In genomic region chr11:59560702-59561469, GRCh38 we compare ENCODE assay signal across 8 cellular contexts. TPM values are rescaled to one million over a fixed set of nuclear protein-coding genes. Genes with fewer than 3 reads are reported as not detected.
DNase-seq lines count a peak whose midpoint lies in the region; ATAC-seq, FAIRE-seq and TF ChIP-seq lines count a peak whose summit lies in the region.

No MANE protein-coding gene starts in this region.

- H3K4me1 ChIP-seq in kidney (ENCODE audit: control insufficient read depth in 1 of 2, insufficient read depth in 1 of 2, low read depth in 1 of 2, low read length in 2 of 2) = peaks cover 0 to 3% of the 10 kb centered on the region in 2 donors

- H3K4me3 ChIP-seq in kidney (ENCODE audit: low read length in 2 of 2) = peak overlapping the region; percentile 91 to 95

- TF ChIP-seq CTCF in kidney (IDR thresholded peaks at IDR 0.05; ENCODE audit: borderline replicate concordance, extremely low read depth, insufficient read depth) = no peak

- intact Hi-C loops in kidney (cut with DNase I) = no loop called here

- peak; percentile 51 for ATAC-seq in HG03064 (IDR thresholded peaks at IDR 0.05; ENCODE audit: low read depth, unreplicated experiment)
- ATAC-seq in central memory CD8-positive, alpha-beta T cell (replicated peaks; ENCODE audit: extremely low read depth, poor library complexity, severe bottlenecking) = peak; percentile 65

- peak overlapping the region; percentile 75 to 82 for H3K27ac ChIP-seq in kidney (ENCODE audit: low read depth in 2 of 2, low read length in 2 of 2)

- no peaks in the 10 kb centered on the region for H3K9me3 Mint-ChIP-seq in central memory CD8-positive, alpha-beta T cell

- peaks cover 37% of the 10 kb centered on the region for H3K4me1 Mint-ChIP-seq in central memory CD8-positive, alpha-beta T cell

- peak; percentile 70 for DNase-seq in SIG-M5 treated with dmso at 0.1 percent for 504 hours (lab: John Stamatoyannopoulos, UW; ENCODE audit: unreplicated experiment)
- DNase-seq in SIG-M5 (lab: John Stamatoyannopoulos, UW) = no peak
- DNase-seq in NCI-H2227 (lab: John Stamatoyannopoulos, UW; ENCODE audit: unreplicated experiment) = peak; percentile 87
- peak; percentile 59 to 72 (median 64) for DNase-seq in activated CD4-positive, CD25-positive, alpha-beta regulatory T cell (lab: John Stamatoyannopoulos, UW)
- DNase-seq in central memory CD8-positive, alpha-beta T cell (ENCODE audit: low spot score in 2 of 2) = peak; percentile 46 to 53
- peak; percentile 93 for DNase-seq in kidney
- DNase-seq in stimulated activated CD4-positive, alpha-beta T cell treated with anti-CD3 and anti-CD28 coated beads, Interleukin-12 subunit alpha, Interleukin-12 subunit beta, amount 100 ng/mL, for 48 hours (ENCODE audit: low read depth in 2 of 3, low spot score in 1 of 3) = peak; percentile 70 to 82 (median 81)

- H3K9ac ChIP-seq in kidney (ENCODE audit: low read length in 2 of 2) = peak overlapping the region; percentile 75 to 88

- no peaks in the 10 kb centered on the region for H3K36me3 ChIP-seq in kidney (ENCODE audit: control insufficient read depth in 1 of 2, insufficient read depth in 2 of 2, low read length in 2 of 2)

- no peak for FAIRE-seq in kidney (lab: Jason Lieb, UNC)

- H3K4me3 Mint-ChIP-seq in central memory CD8-positive, alpha-beta T cell = peak overlapping the region; percentile 77

- H3K9me3 ChIP-seq in kidney (ENCODE audit: control insufficient read depth in 1 of 2, low read length in 2 of 2) = no peaks in the 10 kb centered on the region

- peak overlapping the region; percentile 99 for H3K27ac Mint-ChIP-seq in central memory CD8-positive, alpha-beta T cell (ENCODE audit: low read depth)

- no peaks in the 10 kb centered on the region for H3K27me3 Mint-ChIP-seq in central memory CD8-positive, alpha-beta T cell

- H3K36me3 Mint-ChIP-seq in central memory CD8-positive, alpha-beta T cell (ENCODE audit: insufficient read depth) = peaks cover 58% of the 10 kb centered on the region

RNA-seq across cellular contexts. Expression of gene OR4D9, which starts 49.5 kb away (rescaled TPM):
- total RNA-seq in kidney = not detected
- not detected for polyA plus RNA-seq in kidney (ENCODE audit: insufficient read depth, low read depth, low replicate concordance)

RNA-seq across cellular contexts. Expression of gene OSBP, which starts 54.7 kb away (rescaled TPM):
- total RNA-seq in kidney = 53.8 TPM
- 25.9 TPM for polyA plus RNA-seq in kidney (ENCODE audit: insufficient read depth, low read depth, low replicate concordance)

RNA-seq across cellular contexts. Expression of gene OR4D11, which starts 57.5 kb away (rescaled TPM):
- total RNA-seq in kidney = not detected
- polyA plus RNA-seq in kidney (ENCODE audit: insufficient read depth, low read depth, low replicate concordance) = not detected
